ENCODE assay signal across 1 cellular context in the genomic region with DNA sequence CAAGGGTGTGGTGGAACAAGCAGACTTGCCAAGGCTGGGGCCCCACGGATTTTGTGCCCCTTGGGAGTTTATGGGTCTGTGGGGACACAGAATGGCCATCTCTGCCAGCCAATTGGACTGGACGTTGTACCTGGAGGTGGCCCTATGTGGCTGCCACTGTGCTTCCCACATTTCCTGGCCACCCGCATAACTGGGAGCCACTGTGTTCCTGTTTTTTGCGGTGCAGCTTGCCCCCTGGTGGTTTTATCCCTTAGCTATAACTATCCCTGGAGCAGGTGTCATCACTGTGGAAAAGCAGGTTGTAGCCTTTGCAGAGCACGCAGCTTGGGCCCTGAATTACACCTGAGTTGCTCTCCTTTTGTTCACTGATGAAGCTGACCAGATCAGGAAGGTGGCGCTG.
TF ChIP-seq lines count a peak whose summit lies in the region.

No MANE protein-coding gene starts in this region.

TF ChIP-seq in H1, 55 proteins besides CTCF, POLR2A, EP300 and RAD21:
- TF ChIP-seq, protein P1, sequence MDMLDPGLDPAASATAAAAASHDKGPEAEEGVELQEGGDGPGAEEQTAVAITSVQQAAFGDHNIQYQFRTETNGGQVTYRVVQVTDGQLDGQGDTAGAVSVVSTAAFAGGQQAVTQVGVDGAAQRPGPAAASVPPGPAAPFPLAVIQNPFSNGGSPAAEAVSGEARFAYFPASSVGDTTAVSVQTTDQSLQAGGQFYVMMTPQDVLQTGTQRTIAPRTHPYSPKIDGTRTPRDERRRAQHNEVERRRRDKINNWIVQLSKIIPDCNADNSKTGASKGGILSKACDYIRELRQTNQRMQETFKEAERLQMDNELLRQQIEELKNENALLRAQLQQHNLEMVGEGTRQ (IDR thresholded peaks at IDR 0.05; ENCODE audit: low read length): no peak
- no peak for TF ChIP-seq TBP (IDR thresholded peaks at IDR 0.05; ENCODE audit: low read depth, low read length)
- no peak for TF ChIP-seq HDAC6 (IDR thresholded peaks at IDR 0.05; ENCODE audit: low read depth, low read length)
- no peak for TF ChIP-seq PHF8 (conservative IDR thresholded peaks at IDR 0.05; ENCODE audit: low read depth, low read length)
- TF ChIP-seq KDM4A (IDR thresholded peaks at IDR 0.05; ENCODE audit: low read depth, low read length, severe bottlenecking): no peak
- no peak for TF ChIP-seq SP1 (IDR thresholded peaks at IDR 0.05; ENCODE audit: low read depth, low read length)
- no peak for TF ChIP-seq JUN (IDR thresholded peaks at IDR 0.05; ENCODE audit: low read depth, low read length)
- no peak for TF ChIP-seq RXRA (IDR thresholded peaks at IDR 0.05; ENCODE audit: insufficient read depth, low read depth, low read length)
- no peak for TF ChIP-seq NANOG (IDR thresholded peaks at IDR 0.05; ENCODE audit: insufficient read depth, low read depth, low read length, poor library complexity, severe bottlenecking)
- no peak for TF ChIP-seq KDM1A (IDR thresholded peaks at IDR 0.05; ENCODE audit: borderline replicate concordance, low read length)
- TF ChIP-seq NRF1 (IDR thresholded peaks at IDR 0.05; ENCODE audit: low read depth, low read length): no peak
- no peak for TF ChIP-seq E2F6 (IDR thresholded peaks at IDR 0.05)
- no peak for TF ChIP-seq BRCA1 (IDR thresholded peaks at IDR 0.05; ENCODE audit: low read depth, low read length)
- no peak for TF ChIP-seq CBX8 (IDR thresholded peaks at IDR 0.05; ENCODE audit: borderline replicate concordance, low read depth, low read length)
- no peak for TF ChIP-seq RNF2 (IDR thresholded peaks at IDR 0.05; ENCODE audit: borderline replicate concordance, low read depth, low read length, missing control alignments, poor library complexity, severe bottlenecking)
- TF ChIP-seq TAF7 (optimal IDR thresholded peaks at IDR 0.05; ENCODE audit: borderline replicate concordance, low read depth, low read length): no peak
- no peak for TF ChIP-seq KDM5A (IDR thresholded peaks at IDR 0.05; ENCODE audit: low read length)
- TF ChIP-seq, protein P2, sequence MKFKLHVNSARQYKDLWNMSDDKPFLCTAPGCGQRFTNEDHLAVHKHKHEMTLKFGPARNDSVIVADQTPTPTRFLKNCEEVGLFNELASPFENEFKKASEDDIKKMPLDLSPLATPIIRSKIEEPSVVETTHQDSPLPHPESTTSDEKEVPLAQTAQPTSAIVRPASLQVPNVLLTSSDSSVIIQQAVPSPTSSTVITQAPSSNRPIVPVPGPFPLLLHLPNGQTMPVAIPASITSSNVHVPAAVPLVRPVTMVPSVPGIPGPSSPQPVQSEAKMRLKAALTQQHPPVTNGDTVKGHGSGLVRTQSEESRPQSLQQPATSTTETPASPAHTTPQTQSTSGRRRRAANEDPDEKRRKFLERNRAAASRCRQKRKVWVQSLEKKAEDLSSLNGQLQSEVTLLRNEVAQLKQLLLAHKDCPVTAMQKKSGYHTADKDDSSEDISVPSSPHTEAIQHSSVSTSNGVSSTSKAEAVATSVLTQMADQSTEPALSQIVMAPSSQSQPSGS (IDR thresholded peaks at IDR 0.05; ENCODE audit: low read length): no peak
- TF ChIP-seq POU5F1 (IDR thresholded peaks at IDR 0.05; ENCODE audit: low read depth, low read length): no peak
- TF ChIP-seq BCL11A (IDR thresholded peaks at IDR 0.05; ENCODE audit: low read depth in 2 of 2, low read length in 2 of 2): no peak
TF ChIP-seq in H1: peak in this region for 0.
